ENCODE assay signal across 9 cellular contexts in the genomic region with DNA sequence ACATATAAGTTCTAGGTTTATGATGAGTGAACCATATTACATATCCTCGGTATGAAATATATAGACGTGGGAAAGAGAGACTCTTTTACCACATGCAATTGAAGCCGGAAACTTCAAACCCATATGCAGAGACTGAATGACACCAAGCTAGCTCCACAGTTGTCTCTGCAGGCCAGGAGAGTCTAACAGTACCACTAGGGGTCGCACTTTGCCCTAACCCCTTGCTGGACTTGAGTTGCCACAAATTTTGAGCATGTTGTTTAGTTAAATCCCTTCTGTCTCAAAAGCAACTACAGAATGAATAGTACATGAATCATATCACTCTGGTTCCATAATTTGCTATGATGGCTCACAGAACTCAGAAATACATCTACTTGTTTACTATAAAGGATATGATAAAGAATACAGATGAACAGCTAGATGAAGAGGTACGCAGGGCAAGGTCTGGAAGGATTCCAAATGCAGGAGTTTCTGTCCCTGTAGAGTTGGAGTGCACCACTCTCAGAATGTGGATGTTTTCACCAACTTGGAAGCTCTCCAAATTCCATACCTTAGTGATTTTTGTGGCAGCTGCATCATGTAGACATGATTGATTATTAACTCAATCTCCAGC.
DNase-seq lines count a peak whose midpoint lies in the region; ATAC-seq and FAIRE-seq lines count a peak whose summit lies in the region.
"Had no signal": no experiment of that assay in that cellular context is flagged by ENCODE, and none has a peak within 500 bp of the region (broad histone marks: within the 10 kb centered on the region; RNA-seq: fewer than 3 reads in every experiment).

No MANE protein-coding gene starts in this region.

- peaks cover 4% of the 10 kb centered on the region for H3K4me1 Mint-ChIP-seq in T-helper 17 cell

- DNase-seq in NCI-H524 (lab: John Stamatoyannopoulos, UW) (peak; percentile 3 to 49), NCI-H524 treated with DMSO at 0.1 percent for 48 hours (lab: John Stamatoyannopoulos, UW) (no peak), T-helper 17 cell (peak in 1 of 3 donors; percentile 26), myocyte (ENCODE audit: low read depth) (peak; percentile 75), urothelium cell line (ENCODE audit: low spot score) (peak; percentile 56)
- peak; percentile 78 for DNase-seq in Jurkat, Clone E6-1 (ENCODE audit: low read depth, low spot score)
- peak; percentile 9 for DNase-seq in central memory CD4-positive, alpha-beta T cell

- H3K27me3 Mint-ChIP-seq in T-helper 17 cell: peaks cover 34% of the 10 kb centered on the region

- no peak overlapping the region for H3K4me3 ChIP-seq in Jurkat, Clone E6-1 (ENCODE audit: low read length)

- no peak overlapping the region for H3K27ac Mint-ChIP-seq in T-helper 17 cell

- H3K4me3 Mint-ChIP-seq in T-helper 17 cell: no peak overlapping the region

- peak; percentile 92 for FAIRE-seq in urothelium cell line (lab: Jason Lieb, UNC)

- H3K9me3 ChIP-seq in T-helper 17 cell (ENCODE audit: control insufficient read depth, low read length, poor library complexity, severe bottlenecking): no peaks in the 10 kb centered on the region
- H3K9me3 ChIP-seq: neutrophil had no signal

- H3K36me3 Mint-ChIP-seq in T-helper 17 cell (ENCODE audit: low read depth): peaks cover 6% of the 10 kb centered on the region

- ATAC-seq in GM21619 (IDR thresholded peaks at IDR 0.05; ENCODE audit: unreplicated experiment) (peak; percentile 81), T-helper 17 cell (peak; percentile 54)
